In genomic region chr5:28450997-28451396, GRCh38 we compare ENCODE assay signal across 26 cellular contexts.
A peak's percentile ranks its signal among the peaks of the same experiment; 100 is the strongest.
DNase-seq lines count a peak whose midpoint lies in the region; ATAC-seq, FAIRE-seq and TF ChIP-seq lines count a peak whose summit lies in the region.
"Had no signal": no experiment of that assay in that cellular context is flagged by ENCODE, and none has a peak within 500 bp of the region (broad histone marks: within the 10 kb centered on the region; RNA-seq: fewer than 3 reads in every experiment).

No MANE protein-coding gene starts in this region.

- H3K27me3 ChIP-seq in left lung (no peaks in the 10 kb centered on the region), neuronal stem cell (ENCODE audit: control insufficient read depth in 3 of 3, insufficient read depth in 3 of 3, low read depth in 1 of 3, low read length in 3 of 3) (no peaks in the 10 kb centered on the region)
- H3K27me3 ChIP-seq: BE2C, BLaER1 had no signal

- H3K18ac ChIP-seq in neuronal stem cell (ENCODE audit: low read length): no peak overlapping the region

- H3K4me3 ChIP-seq in left lung (no peak overlapping the region), neuronal stem cell (ENCODE audit: low read length in 2 of 2) (no peak overlapping the region)
- H3K4me3 ChIP-seq: BLaER1, GM12878 had no signal

- no CpG with 5 or more reads among the region's 3 CpGs for WGBS in neuronal stem cell (ENCODE audit: extremely low coverage in 2 of 2, insufficient read length in 2 of 2, insufficient replicate concordance in 1 of 2), 2 donors

- H3K4me2 ChIP-seq in neuronal stem cell (ENCODE audit: insufficient read depth, low read length, poor library complexity, severe bottlenecking): no peak overlapping the region
- H3K4me2 ChIP-seq: BLaER1 had no signal

- no peak for FAIRE-seq in D721Med (lab: Jason Lieb, UNC)
- FAIRE-seq: A204.1, GM12878, GM12892, GM18507 had no signal

- no peak overlapping the region for H4K91ac ChIP-seq in neuronal stem cell (ENCODE audit: low read depth, low read length, poor library complexity)

- no peak overlapping the region for H3K23ac ChIP-seq in neuronal stem cell (ENCODE audit: low read depth, low read length, poor library complexity)

- H4K8ac ChIP-seq in neuronal stem cell (ENCODE audit: low read depth, low read length): no peak overlapping the region

- H2BK120ac ChIP-seq in neuronal stem cell (ENCODE audit: low read depth, low read length): no peak overlapping the region

- H3K79me1 ChIP-seq in neuronal stem cell (ENCODE audit: low read depth, low read length): peaks cover 1% of the 10 kb centered on the region

- H3K27ac ChIP-seq in left lung: no peak overlapping the region
- H3K27ac ChIP-seq in neuronal stem cell (replicated peaks; ENCODE audit: low read length): no peak overlapping the region
- H3K27ac ChIP-seq: BLaER1 had no signal

- H2BK15ac ChIP-seq in neuronal stem cell (ENCODE audit: low read length): no peak overlapping the region

- H2BK12ac ChIP-seq in neuronal stem cell (ENCODE audit: low read length): no peak overlapping the region

- no peak for TF ChIP-seq CTCF in left lung (IDR thresholded peaks at IDR 0.05)
- no peak for TF ChIP-seq CTCF in D721Med (IDR thresholded peaks at IDR 0.05; ENCODE audit: insufficient read depth, missing control alignments)

- H3K4ac ChIP-seq in neuronal stem cell (ENCODE audit: low read length): no peak overlapping the region

- ATAC-seq in left lung (peak; percentile 72), HG02840 (IDR thresholded peaks at IDR 0.05; ENCODE audit: low FRiP score, unreplicated experiment) (no peak)
- ATAC-seq: GM12878 had no signal

- H3K14ac ChIP-seq in neuronal stem cell (ENCODE audit: low read length): no peak overlapping the region

- H3K9ac ChIP-seq in neuronal stem cell (ENCODE audit: low read depth, low read length, poor library complexity): no peak overlapping the region
- H3K9ac ChIP-seq: BLaER1 had no signal

- H2AFZ ChIP-seq in neuronal stem cell (ENCODE audit: low read length): peak overlapping the region; percentile 39

- no peak overlapping the region for H2AK5ac ChIP-seq in neuronal stem cell (ENCODE audit: low read depth, low read length)

- H2BK5ac ChIP-seq in neuronal stem cell (ENCODE audit: low read length): no peak overlapping the region

- H3K9me3 ChIP-seq in left lung: peaks cover 0 to 22% of the 10 kb centered on the region in 2 donors
- peaks cover 0 to 8% of the 10 kb centered on the region in 2 donors for H3K9me3 ChIP-seq in neuronal stem cell (replicated peaks in 1 of 2; ENCODE audit: control insufficient read depth in 2 of 2, insufficient read depth in 1 of 2, low read depth in 1 of 2, low read length in 2 of 2)
- H3K9me3 ChIP-seq: BE2C, BLaER1, Caco-2 had no signal

- intact Hi-C loops in left lung (cut with DNase I): no loop called here

- DNase-seq in left lung (no peak), neuronal stem cell (ENCODE audit: low spot score) (no peak), retina (no peak), D721Med (ENCODE audit: insufficient read length, low spot score) (no peak)
- DNase-seq: 8988T; ACHN; BE2C; C1 segment of cervical spinal cord; Caco-2; Calu3; CD4-positive, alpha-beta memory T cell; CD4-positive, CD25-positive, alpha-beta regulatory T cell; CD8-positive, alpha-beta memory T cell; DMS 273 treated with DMSO at 0.1 percent for 48 hours; DMS153; DMS53; DMS79; DND-41; EL; GDM1 had no signal

- H3K4me1 ChIP-seq in left lung (no peaks in the 10 kb centered on the region), neuronal stem cell (ENCODE audit: control insufficient read depth in 2 of 2, insufficient read depth in 1 of 2, low read depth in 1 of 2, low read length in 2 of 2) (no peaks in the 10 kb centered on the region)
- H3K4me1 ChIP-seq: BE2C, BLaER1, Caco-2 had no signal

- H3K36me3 ChIP-seq in left lung (no peaks in the 10 kb centered on the region), neuronal stem cell (replicated peaks in 1 of 2; ENCODE audit: control insufficient read depth in 2 of 2, insufficient read depth in 2 of 2, low read length in 2 of 2) (no peaks in the 10 kb centered on the region)
- H3K36me3 ChIP-seq: BE2C, BLaER1 had no signal
